Comparison of ENCODE assay signal across 8 cellular contexts in the genomic region with DNA sequence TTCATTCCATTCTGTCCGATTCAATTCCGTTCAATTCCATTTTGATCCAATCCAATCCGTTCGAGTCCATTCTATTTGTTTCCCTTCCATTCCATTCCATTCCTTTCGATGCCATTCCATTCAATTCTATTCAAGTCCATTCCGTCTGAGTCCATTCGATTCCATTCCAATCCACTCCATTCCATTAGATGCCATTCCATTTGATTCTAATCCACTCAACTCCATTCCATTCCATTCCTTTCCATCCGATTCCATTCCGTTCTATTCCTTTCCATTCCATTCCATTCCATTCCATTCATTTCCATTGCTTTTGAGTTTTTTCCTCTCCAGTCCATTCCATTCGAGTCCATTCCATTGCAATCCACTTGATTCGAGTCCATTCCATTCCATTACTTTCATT.
DNase-seq lines count a peak whose midpoint lies in the region; ATAC-seq, FAIRE-seq and TF ChIP-seq lines count a peak whose summit lies in the region.
"Not testable (repeated sequence)": the region's sequence is repeated elsewhere in the genome, so short reads cannot be mapped to it uniquely, and the experiment has no call there.

No MANE protein-coding gene starts in this region.

- H2BK15ac ChIP-seq in IMR-90 (ENCODE audit: low read depth, low read length), result not testable (repeated sequence)

- not testable (repeated sequence) for H3K4me2 ChIP-seq in IMR-90 (ENCODE audit: low read depth, low read length); HepG2 (ENCODE audit: low read depth, low read length)

- H3K18ac ChIP-seq in IMR-90 (ENCODE audit: low read depth, low read length), result not testable (repeated sequence)

- not testable (repeated sequence) for H2BK120ac ChIP-seq in IMR-90 (ENCODE audit: low read depth, low read length)

- POLR2A ChIA-PET in IMR-90 (lab: Charles Lee; ENCODE audit: unreplicated experiment); HepG2 (lab: Yijun Ruan, JAX): not testable (repeated sequence)

- H3K9me3 ChIP-seq in HUES48 (ENCODE audit: control insufficient read depth, insufficient read depth, low read length); HUES64 (ENCODE audit: insufficient read depth, low read depth, low read length); endodermal cell (ENCODE audit: control insufficient read depth, low read length); iPS-20b (ENCODE audit: insufficient read depth, low read depth, low read length); HepG2 (ENCODE audit: low read length): not testable (repeated sequence)
- H3K9me3 ChIP-seq in IMR-90 (ENCODE audit: control insufficient read depth, insufficient read depth, low read length), result peaks cover 23% of the 10 kb centered on the region
- peaks cover 11 to 87% (median 66%) of the 10 kb centered on the region in 5 donors for H3K9me3 ChIP-seq in subcutaneous abdominal adipose tissue (ENCODE audit: control insufficient read depth in 5 of 5, low read length in 5 of 5)

- H4K91ac ChIP-seq in IMR-90 (ENCODE audit: insufficient read depth, low read depth, low read length), result not testable (repeated sequence)

- TF ChIP-seq EP300 in HepG2 (IDR thresholded peaks at IDR 0.05; ENCODE audit: low read depth in 2 of 2, low read length in 2 of 2); HepG2 (CRISPR knock-in tag; IDR thresholded peaks at IDR 0.05; ENCODE audit: borderline replicate concordance): not testable (repeated sequence)

- not testable (repeated sequence) for H3K56ac ChIP-seq in IMR-90 (ENCODE audit: extremely low read depth, insufficient read depth, low read length)

- H3K4me3 ChIP-seq in HUES48 (ENCODE audit: low read depth, low read length) (peak overlapping the region; percentile 1; the same call in 1 of the 2 replicates), HUES64 (ENCODE audit: low read length) (peak overlapping the region; percentile 0; the same call in 1 of the 2 replicates), endodermal cell (ENCODE audit: low read length) (peak overlapping the region; percentile 17), iPS-20b (ENCODE audit: low read length) (peak overlapping the region; percentile 8; the same call in 1 of the 2 replicates), subcutaneous abdominal adipose tissue (ENCODE audit: low read depth in 1 of 5, low read length in 5 of 5) (peak overlapping the region in 4 of 5 donors; percentile 2 to 7 (median 4))
- H3K4me3 ChIP-seq in IMR-90 (ENCODE audit: insufficient read depth, low read depth, low read length); HepG2 (replicated peaks in 1 of 3; ENCODE audit: insufficient read depth in 1 of 3, low read depth in 2 of 3, low read length in 3 of 3): not testable (repeated sequence)

- not testable (repeated sequence) for DNase-seq in CD14-positive monocyte (ENCODE audit: low spot score); IMR-90; endodermal cell; HepG2 (ENCODE audit: low spot score)

- not testable (repeated sequence) for H3K27me3 ChIP-seq in HUES48 (ENCODE audit: control insufficient read depth, insufficient read depth, low read length); HUES64 (ENCODE audit: insufficient read depth, low read length); IMR-90 (ENCODE audit: control insufficient read depth, insufficient read depth, low read length); endodermal cell (ENCODE audit: control insufficient read depth, insufficient read depth, low read length, poor library complexity, severe bottlenecking); iPS-20b (ENCODE audit: insufficient read depth, low read length); HepG2 (ENCODE audit: control insufficient read depth in 1 of 2, insufficient read depth in 2 of 2, low read length in 2 of 2); subcutaneous abdominal adipose tissue (ENCODE audit: control insufficient read depth in 5 of 5, insufficient read depth in 4 of 5, low read length in 5 of 5)

- not testable (repeated sequence) for H3K36me3 Mint-ChIP-seq in CD14-positive monocyte
- peaks cover 70% of the 10 kb centered on the region for H3K36me3 Mint-ChIP-seq in endodermal cell (ENCODE audit: low read depth)

- H2AK9ac ChIP-seq in IMR-90 (replicated peaks; ENCODE audit: low read depth, low read length, poor library complexity), result not testable (repeated sequence)

- H2AFZ ChIP-seq in IMR-90 (replicated peaks; ENCODE audit: low read length, poor library complexity); HepG2 (ENCODE audit: low read length): not testable (repeated sequence)

- BruUV-seq in IMR-90 (replicated peaks; lab: Mats Ljungman, UMichigan); HepG2 (replicated peaks; lab: Mats Ljungman, UMichigan): not testable (repeated sequence)

- not testable (repeated sequence) for H3K9ac ChIP-seq in HUES48 (ENCODE audit: low read depth, low read length); HUES64 (ENCODE audit: low read depth, low read length); IMR-90 (ENCODE audit: low read depth, low read length); endodermal cell (ENCODE audit: extremely low read depth, low read length, poor library complexity, severe bottlenecking); iPS-20b (ENCODE audit: low read depth, low read length); HepG2 (ENCODE audit: insufficient read depth, low read depth, low read length); subcutaneous abdominal adipose tissue (ENCODE audit: low read length in 5 of 5)

- peaks cover 63 to 93% (median 90%) of the 10 kb centered on the region in 7 donors for H3K9me3 Mint-ChIP-seq in CD14-positive monocyte
- not testable (repeated sequence) for H3K9me3 Mint-ChIP-seq in endodermal cell

- H4K8ac ChIP-seq in IMR-90 (ENCODE audit: low read depth in 2 of 2, low read length in 2 of 2), result not testable (repeated sequence)

- not testable (repeated sequence) for H4K5ac ChIP-seq in IMR-90 (ENCODE audit: low read depth, low read length)

- TF ChIP-seq RAD21 in IMR-90 (IDR thresholded peaks at IDR 0.05; ENCODE audit: low read length); HepG2 (CRISPR knock-in tag; IDR thresholded peaks at IDR 0.05): not testable (repeated sequence)

- H3K79me2 ChIP-seq in HepG2 (ENCODE audit: insufficient read depth, low read length), result not testable (repeated sequence)

- not testable (repeated sequence) for H3K27ac ChIP-seq in HUES48 (ENCODE audit: low read depth, low read length); HUES64 (ENCODE audit: low read depth, low read length); IMR-90 (ENCODE audit: insufficient read depth, low read length); endodermal cell (ENCODE audit: low read depth, low read length); iPS-20b (ENCODE audit: low read length); HepG2 (ENCODE audit: extremely low read length, insufficient read depth, low read length); subcutaneous abdominal adipose tissue (ENCODE audit: low read depth, low read length)

- not testable (repeated sequence) for H3K27me3 Mint-ChIP-seq in CD14-positive monocyte (ENCODE audit: low read depth in 3 of 3); endodermal cell (ENCODE audit: insufficient read depth)

- in situ Hi-C loops in IMR-90 (cut with MboI; ENCODE audit: low sequenced_read_pairs); HepG2 (cut with HindIII; ENCODE audit: extremely low pct_ligation_motif_present, low pct_unique_long_range_greater_than_20kb): not testable (repeated sequence)

- not testable (repeated sequence) for TF ChIP-seq POLR2A in IMR-90 (IDR thresholded peaks at IDR 0.05; ENCODE audit: low read depth, low read length); HepG2 (IDR thresholded peaks at IDR 0.05; ENCODE audit: insufficient read depth in 1 of 2, low read depth in 2 of 2, low read length in 2 of 2)

- ATAC-seq in IMR-90 (ENCODE audit: low read depth); HepG2: not testable (repeated sequence)

- not testable (repeated sequence) for H3K23ac ChIP-seq in IMR-90 (ENCODE audit: low read depth, low read length)

- not testable (repeated sequence) for H3K4me1 Mint-ChIP-seq in CD14-positive monocyte, endodermal cell

- H3K14ac ChIP-seq in IMR-90 (replicated peaks; ENCODE audit: low read depth, low read length), result not testable (repeated sequence)

- not testable (repeated sequence) for H3K4me3 Mint-ChIP-seq in CD14-positive monocyte, endodermal cell

- not testable (repeated sequence) for H3K36me3 ChIP-seq in HUES48 (ENCODE audit: control insufficient read depth, insufficient read depth, low read length); HUES64 (ENCODE audit: insufficient read depth, low read length); IMR-90 (ENCODE audit: control insufficient read depth, insufficient read depth, low read length); endodermal cell (ENCODE audit: control insufficient read depth, insufficient read depth, low read length); iPS-20b (ENCODE audit: insufficient read depth, low read depth, low read length); HepG2 (replicated peaks in 1 of 2; ENCODE audit: control insufficient read depth in 1 of 2, insufficient read depth in 2 of 2, low read length in 2 of 2); subcutaneous abdominal adipose tissue (ENCODE audit: control insufficient read depth in 5 of 5, insufficient read depth in 5 of 5, low read length in 5 of 5)

- CTCF ChIA-PET in IMR-90 (lab: Yijun Ruan, JAX); HepG2 (lab: Yijun Ruan, JAX; ENCODE audit: low intra/inter-chr PET ratio, low total read pairs): not testable (repeated sequence)

- dilution Hi-C loops in IMR-90 (cut with HindIII; ENCODE audit: low sequenced_read_pairs, unreplicated experiment), result not testable (repeated sequence)

- intact Hi-C loops in CD14-positive monocyte (cut with micrococcal nuclease); IMR-90 (cut with micrococcal nuclease); HepG2 (cut with micrococcal nuclease; ENCODE audit: unreplicated experiment): not testable (repeated sequence)

- not testable (repeated sequence) for H2BK20ac ChIP-seq in IMR-90 (ENCODE audit: low read depth, low read length)

- H3K4ac ChIP-seq in IMR-90 (ENCODE audit: low read depth, low read length), result not testable (repeated sequence)

- 86% methylated on average over 11 of the region's 11 CpGs for WGBS in HUES64
- 56 to 97% methylated on average over 3 to 11 of the region's 11 CpGs for WGBS in IMR-90 (ENCODE audit: extremely low coverage in 2 of 2, insufficient read length in 1 of 2), 2 experiments
- 80 to 81% methylated on average over 11 of the region's 11 CpGs for WGBS in endodermal cell (ENCODE audit: insufficient coverage in 1 of 2, insufficient read length in 1 of 2), 2 experiments
- WGBS in HepG2 (ENCODE audit: low lambda C conversion rate), result 33% methylated on average over 11 of the region's 11 CpGs

- not testable (repeated sequence) for H3K4me1 ChIP-seq in HUES48 (ENCODE audit: control insufficient read depth, insufficient read depth, low read length); HUES64 (ENCODE audit: insufficient read depth, low read length); IMR-90 (ENCODE audit: control insufficient read depth, insufficient read depth, low read length); endodermal cell (ENCODE audit: control insufficient read depth, insufficient read depth, low read length); iPS-20b (ENCODE audit: insufficient read depth, low read length); HepG2 (ENCODE audit: insufficient read depth, low read length); subcutaneous abdominal adipose tissue (ENCODE audit: control insufficient read depth in 5 of 5, insufficient read depth in 5 of 5, low read length in 5 of 5)

- not testable (repeated sequence) for H2AK5ac ChIP-seq in IMR-90 (ENCODE audit: low read depth, low read length)

- not testable (repeated sequence) for H3K9me1 ChIP-seq in IMR-90 (ENCODE audit: insufficient read depth, low read length)

- peak overlapping the region; percentile 62 for H2BK5ac ChIP-seq in IMR-90 (ENCODE audit: low read depth, low read length, poor library complexity, severe bottlenecking)

- FAIRE-seq in HepG2 (lab: Jason Lieb, UNC), result not testable (repeated sequence)

- H3K27ac Mint-ChIP-seq in CD14-positive monocyte, endodermal cell: not testable (repeated sequence)

- H4K20me1 ChIP-seq in IMR-90 (ENCODE audit: insufficient read depth, low read length); HepG2 (ENCODE audit: insufficient read depth, low read length): not testable (repeated sequence)

- peak; percentile 28 for TF ChIP-seq CTCF in CD14-positive monocyte (IDR thresholded peaks at IDR 0.05)
- TF ChIP-seq CTCF in IMR-90 (conservative IDR thresholded peaks at IDR 0.05; ENCODE audit: low read depth, low read length); endodermal cell (conservative IDR thresholded peaks at IDR 0.05); HepG2 (CRISPR knock-in tag; IDR thresholded peaks at IDR 0.05): not testable (repeated sequence)

- H3K79me1 ChIP-seq in IMR-90 (ENCODE audit: low read depth in 1 of 2, low read length in 2 of 2), result not testable (repeated sequence)
